In genomic region chr2:26058390-26058789, GRCh38 we compare ENCODE assay signal across 21 cellular contexts. TPM values are rescaled to one million over a fixed set of nuclear protein-coding genes. Genes with fewer than 3 reads are reported as not detected.
DNase-seq lines count a peak whose midpoint lies in the region; ATAC-seq, FAIRE-seq and TF ChIP-seq lines count a peak whose summit lies in the region.
"Had no signal": no experiment of that assay in that cellular context is flagged by ENCODE, and none has a peak within 500 bp of the region (broad histone marks: within the 10 kb centered on the region; RNA-seq: fewer than 3 reads in every experiment).

No MANE protein-coding gene starts in this region.

- no peaks in the 10 kb centered on the region for H3K9me3 ChIP-seq in HEK293 (ENCODE audit: control insufficient read depth, insufficient read depth, low read depth, low read length)

- no peaks in the 10 kb centered on the region for H3K9me3 Mint-ChIP-seq in CD14-positive monocyte
- H3K9me3 Mint-ChIP-seq in central memory CD8-positive, alpha-beta T cell, result no peaks in the 10 kb centered on the region
- H3K9me3 Mint-ChIP-seq in nephron progenitor cell, result no peaks in the 10 kb centered on the region

- H3K27ac ChIP-seq in HEK293 (ENCODE audit: extremely low read depth, low read depth, low read length), result no peak overlapping the region
- H3K27ac ChIP-seq: KMS-11 had no signal

- peaks cover 21% of the 10 kb centered on the region for H3K4me1 ChIP-seq in HEK293 (ENCODE audit: control insufficient read depth, insufficient read depth, low read length)

- H3K4me3 Mint-ChIP-seq in CD14-positive monocyte, result no peak overlapping the region
- no peak overlapping the region for H3K4me3 Mint-ChIP-seq in central memory CD8-positive, alpha-beta T cell
- H3K4me3 Mint-ChIP-seq in nephron progenitor cell, result no peak overlapping the region

- no peak for TF ChIP-seq POLR2A in GM12891 (IDR thresholded peaks at IDR 0.05; ENCODE audit: low read depth, low read length)

- peaks cover 18 to 51% of the 10 kb centered on the region in 2 donors for H3K36me3 Mint-ChIP-seq in CD14-positive monocyte
- H3K36me3 Mint-ChIP-seq in central memory CD8-positive, alpha-beta T cell (ENCODE audit: insufficient read depth), result peaks cover 22% of the 10 kb centered on the region
- peaks cover 47% of the 10 kb centered on the region for H3K36me3 Mint-ChIP-seq in nephron progenitor cell (ENCODE audit: low read depth)

- POLR2A ChIA-PET in HEK293 (lab: Yijun Ruan, JAX), result no interaction called here

- no peak overlapping the region for H3K4me3 ChIP-seq in HEK293 (ENCODE audit: low read depth, low read length)

- DNase-seq in CD14-positive monocyte (ENCODE audit: low spot score) (no peak), nephron progenitor cell (no peak), COLO829 (ENCODE audit: low spot score) (no peak), epidermal melanocyte (ENCODE audit: insufficient read length, low spot score) (no peak), SIG-M5 (lab: John Stamatoyannopoulos, UW) (no peak), GM12891 (ENCODE audit: insufficient read length, low spot score) (no peak)
- no peak for DNase-seq in central memory CD8-positive, alpha-beta T cell (ENCODE audit: low spot score in 2 of 2)
- DNase-seq: activated gamma-delta T cell treated with Interleukin-2 at 50 U/mL for 16 hours, H7, hypothalamus, kidney, midbrain, NCI-H2081, NCI-H69, nucleus accumbens, SHP77 had no signal

- CTCF ChIA-PET in HEK293 (lab: Yijun Ruan, JAX), result interaction anchor here (0.6 kb wide), 1 partner anchor 21 kb away, joined by 3 read pairs; no protein-coding TSS in a partner anchor

- H3K27ac Mint-ChIP-seq in CD14-positive monocyte (peak overlapping the region in 4 of 7 donors; percentile 50 to 76 (median 58)), nephron progenitor cell (peak overlapping the region; percentile 82)
- H3K27ac Mint-ChIP-seq in central memory CD8-positive, alpha-beta T cell (ENCODE audit: low read depth), result peak overlapping the region; percentile 68

- TF ChIP-seq CTCF in CD14-positive monocyte (IDR thresholded peaks at IDR 0.05) (no peak), HEK293 (tag by site-specific recombination; IDR thresholded peaks at IDR 0.05) (no peak), nephron progenitor cell (IDR thresholded peaks at IDR 0.05) (no peak)

- H3K27me3 Mint-ChIP-seq in CD14-positive monocyte (ENCODE audit: low read depth in 3 of 3) (no peaks in the 10 kb centered on the region), nephron progenitor cell (ENCODE audit: low read depth, poor library complexity) (no peaks in the 10 kb centered on the region)
- H3K27me3 Mint-ChIP-seq in central memory CD8-positive, alpha-beta T cell, result no peaks in the 10 kb centered on the region

- intact Hi-C loops in CD14-positive monocyte (cut with micrococcal nuclease), result no loop called here

- no peak for FAIRE-seq in GM12891 (lab: Jason Lieb, UNC)
- FAIRE-seq: G401.6, kidney had no signal

- no peak for ATAC-seq in central memory CD8-positive, alpha-beta T cell (replicated peaks; ENCODE audit: extremely low read depth, poor library complexity, severe bottlenecking)
- ATAC-seq: activated CD4-positive, CD25-positive, alpha-beta regulatory T cell treated with anti-CD3 and anti-CD28 coated beads, Interleukin-2, amount 50 U/mL, for 24 hours; sciatic nerve had no signal

- H3K4me1 Mint-ChIP-seq in CD14-positive monocyte (peaks cover 42% of the 10 kb centered on the region), nephron progenitor cell (peaks cover 17% of the 10 kb centered on the region)
- H3K4me1 Mint-ChIP-seq in central memory CD8-positive, alpha-beta T cell, result peaks cover 45% of the 10 kb centered on the region

- H3K36me3 ChIP-seq in HEK293 (ENCODE audit: control insufficient read depth in 2 of 2, insufficient read depth in 1 of 2, low read length in 2 of 2), result no peaks in the 10 kb centered on the region; a peak in 1 of 3 replicates

TF ChIP-seq in HEK293, 187 proteins besides CTCF, POLR2A, EP300 and RAD21:
- TF ChIP-seq KLF16 (tag by site-specific recombination; IDR thresholded peaks at IDR 0.05) (no peak), ZBTB17 (tag by site-specific recombination; IDR thresholded peaks at IDR 0.05) (peak; percentile 56), FEZF1 (tag by site-specific recombination; IDR thresholded peaks at IDR 0.05) (0 out of 2 replicates have a peak, but pooled peaks have one; percentile 14), OSR2 (tag by site-specific recombination; IDR thresholded peaks at IDR 0.05) (peak; percentile 81), EGR2 (tag by site-specific recombination; IDR thresholded peaks at IDR 0.05; ENCODE audit: low read depth) (no peak)

TF ChIP-seq in GM12891, 5 proteins besides CTCF, POLR2A, EP300 and RAD21:
- TF ChIP-seq SPI1 (IDR thresholded peaks at IDR 0.05; ENCODE audit: low read depth, low read length) (no peak), POU2F2 (IDR thresholded peaks at IDR 0.05; ENCODE audit: low read depth, low read length) (no peak), TAF1 (IDR thresholded peaks at IDR 0.05; ENCODE audit: low read depth, low read length) (no peak), POLR2AphosphoS5 (IDR thresholded peaks at IDR 0.05; ENCODE audit: low read depth, low read length) (no peak), PAX5 (IDR thresholded peaks at IDR 0.05; ENCODE audit: insufficient read depth, low read length, severe bottlenecking) (no peak)

RNA-seq across cellular contexts. Expression of gene RAB10, which starts 24.5 kb away (rescaled TPM):
- polyA plus RNA-seq in CD14-positive monocyte, result 100 to 1,000 TPM; 202 to 258 TPM
- polyA plus RNA-seq in GM12891 (2012; ENCODE audit: low read depth, missing spikeins), result 38.2 TPM
